24 cellular contexts compared by ENCODE assay signal in the genomic region with DNA sequence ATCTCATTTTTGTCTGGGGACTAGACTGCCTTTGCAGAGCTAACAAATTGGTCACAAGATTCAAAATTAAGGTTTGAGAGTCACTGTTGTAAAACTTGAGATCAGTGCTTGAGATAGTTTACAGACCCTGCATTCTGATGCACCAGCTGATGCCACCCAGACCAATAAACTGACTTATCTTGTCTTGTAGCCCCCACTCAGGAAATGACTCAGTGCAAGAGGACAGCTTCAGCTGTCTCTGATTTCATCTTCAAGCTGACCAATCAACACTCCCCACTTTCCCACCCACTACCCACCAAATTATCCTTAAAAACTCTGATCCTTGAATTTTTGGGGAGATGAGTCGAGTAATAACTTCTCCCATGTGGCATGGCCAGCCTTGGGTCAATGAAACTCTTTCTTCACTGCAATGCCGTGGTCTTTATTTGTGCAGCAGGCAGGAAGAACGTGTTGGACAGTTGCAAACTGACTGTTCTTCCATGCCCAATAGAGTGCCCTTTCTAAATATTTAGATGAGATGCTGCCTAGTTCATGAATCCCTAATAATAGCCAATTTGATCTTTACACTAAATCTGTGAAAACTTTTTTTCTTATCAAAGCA. TPM values are rescaled to one million over a fixed set of nuclear protein-coding genes. Genes with fewer than 3 reads are reported as not detected.
A peak's percentile ranks its signal among the peaks of the same experiment; 100 is the strongest.
DNase-seq lines count a peak whose midpoint lies in the region; TF ChIP-seq lines count a peak whose summit lies in the region.
"Had no signal": no experiment of that assay in that cellular context is flagged by ENCODE, and none has a peak within 500 bp of the region (broad histone marks: within the 10 kb centered on the region; RNA-seq: fewer than 3 reads in every experiment).

No MANE protein-coding gene starts in this region.

- no peak overlapping the region for H3K27ac ChIP-seq in uterus
- H3K27ac ChIP-seq: cardiac muscle cell, gastrocnemius medialis, right atrium auricular region had no signal

- H3K27me3 ChIP-seq in skeletal muscle satellite cell (ENCODE audit: control insufficient read depth, insufficient read depth, low read length): no peaks in the 10 kb centered on the region
- no peaks in the 10 kb centered on the region for H3K27me3 ChIP-seq in uterus
- H3K27me3 ChIP-seq: cardiac muscle cell, gastrocnemius medialis, right atrium auricular region had no signal

- no peaks in the 10 kb centered on the region for H3K36me3 ChIP-seq in skeletal muscle satellite cell (ENCODE audit: insufficient read depth, low read length)
- H3K36me3 ChIP-seq in uterus: no peaks in the 10 kb centered on the region
- H3K36me3 ChIP-seq: cardiac muscle cell, gastrocnemius medialis, right atrium auricular region had no signal

- no peak overlapping the region for H3K4me2 ChIP-seq in skeletal muscle satellite cell (ENCODE audit: low read length)

- peak; percentile 32 for DNase-seq in Daoy (ENCODE audit: low read depth)
- peak; percentile 89 for DNase-seq in M059J (ENCODE audit: low read depth)
- DNase-seq in epithelial cell of esophagus (ENCODE audit: low read depth): peak; percentile 11
- DNase-seq in activated naive CD4-positive, alpha-beta T cell treated with anti-CD3 and anti-CD28 coated beads, Interleukin-2, amount 50 U/mL, for 16 hours: no peak
- no peak for DNase-seq in KBM-7
- no peak for DNase-seq in uterus
- DNase-seq: activated CD4-positive, alpha-beta T cell treated with anti-CD3 and anti-CD28 coated beads, Interleukin-2, amount 50 U/mL, for 48 hours; activated effector memory CD4-positive, alpha-beta T cell treated with anti-CD3 and anti-CD28 coated beads, Interleukin-2, amount 50 U/mL, for 16 hours; dermis blood vessel endothelial cell; DND-41; erythroblast; gastrocnemius medialis; IMR-90; mammary epithelial cell; MM.1S; naive thymus-derived CD8-positive, alpha-beta T cell; NCI-H1694 treated with DMSO at 0.1 percent for 48 hours; OCI-M1; SIG-M5 had no signal

- TF ChIP-seq CTCF in epithelial cell of esophagus (IDR thresholded peaks at IDR 0.05; ENCODE audit: insufficient read depth, low read depth, low read length, missing control alignments) (no peak), uterus (IDR thresholded peaks at IDR 0.05) (no peak)

- TF ChIP-seq POLR2A in uterus (IDR thresholded peaks at IDR 0.05): no peak

- in situ Hi-C loops in KBM-7 (cut with MboI; ENCODE audit: low pct_unique_long_range_greater_than_20kb, low sequenced_read_pairs): no loop called here

- intact Hi-C loops in uterus (cut with DNase I; ENCODE audit: low total_unique reads): no loop called here

- H3K9me3 ChIP-seq in skeletal muscle satellite cell (replicated peaks; ENCODE audit: low read length): no peaks in the 10 kb centered on the region
- H3K9me3 ChIP-seq in uterus: no peaks in the 10 kb centered on the region
- H3K9me3 ChIP-seq: gastrocnemius medialis, right atrium auricular region had no signal

- H3K4me3 ChIP-seq in epithelial cell of esophagus (ENCODE audit: low read length): no peak overlapping the region
- H3K4me3 ChIP-seq in skeletal muscle satellite cell (ENCODE audit: low read length): no peak overlapping the region
- no peak overlapping the region for H3K4me3 ChIP-seq in uterus
- H3K4me3 ChIP-seq: cardiac muscle cell, gastrocnemius medialis, right atrium auricular region had no signal

- H3K9ac ChIP-seq in skeletal muscle satellite cell (ENCODE audit: low read depth, low read length): peak overlapping the region; percentile 32

- H3K4me1 ChIP-seq in skeletal muscle satellite cell (ENCODE audit: control insufficient read depth, insufficient read depth, low read length) (no peaks in the 10 kb centered on the region), uterus (no peaks in the 10 kb centered on the region)
- H3K4me1 ChIP-seq: gastrocnemius medialis, right atrium auricular region had no signal

RNA-seq across cellular contexts. Expression of a gene that starts 48.3 kb away (rescaled TPM):
- total RNA-seq in Daoy (2014; rRNA removed; shearing (Covaris generic)): not detected in 2 replicates
- not detected in 2 replicates for total RNA-seq in M059J (2014; rRNA removed; shearing (Covaris generic))
- not detected in 2 replicates for total RNA-seq in skeletal muscle satellite cell (2012; rRNA removed)
- total RNA-seq in uterus: under 1 TPM in 1 of 4 donors, not detected in 3; 0.83 TPM
- total RNA-seq: cardiac muscle cell; dermis blood vessel endothelial cell; gastrocnemius medialis; IMR-90; kidney epithelial cell; mammary epithelial cell; naive thymus-derived CD8-positive, alpha-beta T cell; osteoblast; right atrium auricular region had no signal

Comparison
In these comparisons a context has a peak if more than half of its experiments do, and no peak if none do; other contexts are left out.
1. DNase-seq: peak in Daoy (single experiment), M059J (single experiment) and epithelial cell of esophagus (single experiment); none in activated naive CD4-positive, alpha-beta T cell treated with anti-CD3 and anti-CD28 coated beads, Interleukin-2, amount 50 U/mL, for 16 hours (single experiment), KBM-7 (single experiment) and uterus (0 of 2).